8 cellular contexts compared by ENCODE assay signal in the genomic region with DNA sequence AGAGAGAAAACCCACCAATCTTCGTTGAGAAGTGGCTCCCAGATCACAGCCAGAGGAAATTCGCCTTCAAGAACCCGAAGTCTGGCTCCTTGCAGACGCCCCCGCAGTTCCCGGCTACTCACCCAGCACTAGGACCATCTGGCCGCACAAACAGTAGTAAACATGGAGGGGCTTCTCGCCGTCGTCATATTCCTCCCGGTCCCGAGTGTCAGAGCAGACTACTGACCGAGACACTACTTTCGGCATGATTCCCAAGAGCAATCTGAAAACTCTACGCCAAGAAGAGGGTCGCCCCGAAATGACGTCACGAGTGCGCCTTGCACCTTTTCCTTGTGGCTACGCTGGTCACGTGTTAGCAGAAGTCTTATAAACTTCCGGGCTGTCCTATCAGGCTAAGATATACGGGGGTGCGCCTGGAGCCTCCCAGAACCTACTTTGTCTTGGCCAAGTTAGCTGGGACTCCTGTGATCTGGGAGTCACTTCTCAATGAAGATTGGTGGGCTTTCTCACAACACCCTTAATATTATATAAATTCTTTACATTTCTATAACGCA. TPM values are rescaled to one million over a fixed set of nuclear protein-coding genes. Genes with fewer than 3 reads are reported as not detected.
A peak's percentile ranks its signal among the peaks of the same experiment; 100 is the strongest.
DNase-seq lines count a peak whose midpoint lies in the region; ATAC-seq, FAIRE-seq and TF ChIP-seq lines count a peak whose summit lies in the region.

A gene (minus strand): TSS at position 300 of the 554 bp plus-strand sequence. CDS start 54 bp downstream, at position 246.

- peak; percentile 58 to 64; a peak in 3 of 4 replicates for TF ChIP-seq POLR2A in HepG2 (IDR thresholded peaks at IDR 0.05; ENCODE audit: insufficient read depth in 1 of 2, low read depth in 2 of 2, low read length in 2 of 2)

- intact Hi-C loops in HepG2 (cut with micrococcal nuclease; ENCODE audit: unreplicated experiment): no loop called here

- no TSS peak for BruUV-seq in HepG2 (replicated peaks; lab: Mats Ljungman, UMichigan)

- WGBS in HepG2 (ENCODE audit: low lambda C conversion rate): 35% methylated on average over 3 of the region's 26 CpGs

- H3K4me3 ChIP-seq in BLaER1 (peak within 1 kb of the TSS; percentile 68), HepG2 (replicated peaks in 1 of 3; ENCODE audit: insufficient read depth in 1 of 3, low read depth in 2 of 3, low read length in 3 of 3) (peak within 1 kb of the TSS; percentile 64 to 80 (median 72))

- CTCF ChIA-PET in HepG2 (lab: Yijun Ruan, JAX; ENCODE audit: low intra/inter-chr PET ratio, low total read pairs): no interaction called here

- H4K20me1 ChIP-seq in BLaER1 (no peaks in the 10 kb centered on the region), HepG2 (ENCODE audit: insufficient read depth, low read length) (no peaks in the 10 kb centered on the region)

- DNase-seq in NCI-H774 (lab: John Stamatoyannopoulos, UW): peak; percentile 92
- DNase-seq in activated CD4-positive, alpha-beta T cell treated with anti-CD3 and anti-CD28 coated beads, Interleukin-2, amount 50 U/mL, for 24 hours (ENCODE audit: low read depth in 1 of 2, low spot score in 1 of 2): peak; percentile 64 to 80
- DNase-seq in dermis microvascular lymphatic vessel endothelial cell (ENCODE audit: low read depth in 2 of 2): peak; percentile 70 to 92
- DNase-seq in HepG2 (ENCODE audit: low spot score): peak; percentile 87
- DNase-seq in stimulated activated CD4-positive, alpha-beta T cell treated with anti-CD3 and anti-CD28 coated beads, Interleukin-2, amount 100 ng/mL, for 48 hours: peak; percentile 74 to 79

- POLR2A ChIA-PET in HepG2 (lab: Yijun Ruan, JAX): interaction anchor here (1.1 kb wide), 1 partner anchor 9 kb away, joined by 13 read pairs; a partner anchor contains a TSS

- H3K79me2 ChIP-seq in HepG2 (ENCODE audit: insufficient read depth, low read length): peaks cover 12% of the 10 kb centered on the region

- peak; percentile 91 for ATAC-seq in GM19372 (IDR thresholded peaks at IDR 0.05; ENCODE audit: low read depth, unreplicated experiment)
- ATAC-seq in HG03565 (IDR thresholded peaks at IDR 0.05; ENCODE audit: unreplicated experiment): peak; percentile 74
- ATAC-seq in HepG2: peak; percentile 83

- no peaks in the 10 kb centered on the region for H3K27me3 ChIP-seq in BLaER1
- no peaks in the 10 kb centered on the region; a peak in 1 of 5 replicates for H3K27me3 ChIP-seq in HepG2 (ENCODE audit: control insufficient read depth in 1 of 2, insufficient read depth in 2 of 2, low read length in 2 of 2)

- in situ Hi-C loops in HepG2 (cut with HindIII; ENCODE audit: extremely low pct_ligation_motif_present, low pct_unique_long_range_greater_than_20kb): no loop called here

- H2AFZ ChIP-seq in HepG2 (ENCODE audit: low read length): peak within 1 kb of the TSS; percentile 15

- no peak for TF ChIP-seq CTCF in HepG2 (CRISPR knock-in tag; IDR thresholded peaks at IDR 0.05)

- TF ChIP-seq EP300 in HepG2 (IDR thresholded peaks at IDR 0.05; ENCODE audit: low read depth in 2 of 2, low read length in 2 of 2): no peak
- no peak for TF ChIP-seq EP300 in HepG2 (CRISPR knock-in tag; IDR thresholded peaks at IDR 0.05; ENCODE audit: borderline replicate concordance)

- no peak for TF ChIP-seq RAD21 in HepG2 (CRISPR knock-in tag; IDR thresholded peaks at IDR 0.05)

- H3K27ac ChIP-seq in BLaER1: peak within 1 kb of the TSS; percentile 33; the same call in 1 of the 2 replicates
- peak within 1 kb of the TSS; percentile 48 for H3K27ac ChIP-seq in HepG2 (ENCODE audit: extremely low read length, insufficient read depth, low read length)

- H3K4me2 ChIP-seq in BLaER1 (peak within 1 kb of the TSS; percentile 85), HepG2 (ENCODE audit: low read depth, low read length) (peak within 1 kb of the TSS; percentile 70)

- H3K4me1 ChIP-seq in BLaER1 (0 out of 2 replicates have a peak, but pooled peaks cover 7% of the 10 kb centered on the region), HepG2 (ENCODE audit: insufficient read depth, low read length) (no peaks in the 10 kb centered on the region)

- H3K9ac ChIP-seq in BLaER1 (peak within 1 kb of the TSS; percentile 79), HepG2 (ENCODE audit: insufficient read depth, low read depth, low read length) (peak within 1 kb of the TSS; percentile 78)

- H3K36me3 ChIP-seq in BLaER1 (peaks cover 8% of the 10 kb centered on the region), HepG2 (replicated peaks in 1 of 2; ENCODE audit: control insufficient read depth in 1 of 2, insufficient read depth in 2 of 2, low read length in 2 of 2) (no peaks in the 10 kb centered on the region; a peak in 1 of 5 replicates)

- H3K9me3 ChIP-seq in BLaER1: no peaks in the 10 kb centered on the region
- H3K9me3 ChIP-seq in HepG2 (ENCODE audit: low read length): no peaks in the 10 kb centered on the region

- FAIRE-seq in HepG2 (lab: Jason Lieb, UNC): peak; percentile 77

TF ChIP-seq in HepG2, 621 proteins besides CTCF, POLR2A, EP300 and RAD21 (continues in another document):
- TF ChIP-seq SOX13 (IDR thresholded peaks at IDR 0.05) (no peak), SOX13 (CRISPR knock-in tag; conservative IDR thresholded peaks at IDR 0.05 in 1 of 2, IDR thresholded peaks at IDR 0.05 in 1 of 2) (peak in 1 of 2 experiments; percentile 31; a peak in 1 of 4 replicates), MTA3 (CRISPR knock-in tag; IDR thresholded peaks at IDR 0.05) (no peak), SMYD3 (CRISPR knock-in tag; IDR thresholded peaks at IDR 0.05) (no peak), EHMT2 (IDR thresholded peaks at IDR 0.05; ENCODE audit: borderline replicate concordance, low read depth, low read length) (no peak), ZSCAN25 (CRISPR knock-in tag; IDR thresholded peaks at IDR 0.05) (no peak), PHF20 (CRISPR knock-in tag; IDR thresholded peaks at IDR 0.05) (peak; percentile 91), SP2 (CRISPR knock-in tag; IDR thresholded peaks at IDR 0.05) (no peak), ZNF724P (CRISPR knock-in tag; IDR thresholded peaks at IDR 0.05; ENCODE audit: borderline replicate concordance) (no peak), GABPB1 (CRISPR knock-in tag; IDR thresholded peaks at IDR 0.05) (peak; percentile 80), TBX3 (IDR thresholded peaks at IDR 0.05; ENCODE audit: borderline replicate concordance) (peak; percentile 21; the same call in 1 of the 2 replicates), TAF1 (CRISPR knock-in tag; IDR thresholded peaks at IDR 0.05) (peak; percentile 49), TEAD3 (CRISPR knock-in tag; optimal IDR thresholded peaks at IDR 0.05; ENCODE audit: borderline replicate concordance) (peak; percentile 11), GABPA (IDR thresholded peaks at IDR 0.05; ENCODE audit: low read depth, low read length) (peak; percentile 36), GABPA (CRISPR knock-in tag; IDR thresholded peaks at IDR 0.05; ENCODE audit: low read depth) (peak; percentile 86)

RNA-seq across cellular contexts. Expression of the gene that starts here (rescaled TPM):
- total RNA-seq in dermis microvascular lymphatic vessel endothelial cell (34.4 and 36.9 TPM in 2 replicates), HepG2 (2016; rRNA removed; fragmentation: Illumina TruSeq; extraction: Trizol) (23.1 and 37.7 TPM in 2 replicates)
- total RNA-seq in HepG2 (2016; cell fraction: cytosol; rRNA removed; fragmentation: Illumina TruSeq; extraction: Trizol; ENCODE audit: low read depth): 3.5 and 6.3 TPM in 2 replicates
- 24.8 and 38.3 TPM in 2 replicates for total RNA-seq in HepG2 (2016; cell fraction: insoluble cytoplasmic fraction; rRNA removed; fragmentation: Illumina TruSeq; extraction: Trizol)
- total RNA-seq in HepG2 (2016; cell fraction: membrane; rRNA removed; fragmentation: Illumina TruSeq; extraction: Trizol): 6.4 and 8.8 TPM in 2 replicates
- total RNA-seq in HepG2 (2016; cell fraction: nucleus; rRNA removed; fragmentation: Illumina TruSeq; extraction: Trizol): 12.4 and 12.7 TPM in 2 replicates
- 7.7 and 8.6 TPM in 2 replicates for polyA plus RNA-seq in HepG2 (2011; rRNA removed)
- polyA plus RNA-seq in HepG2 (2011; cell fraction: cytosol; rRNA removed): 5.8 and 8.6 TPM in 2 replicates
- 5.0 and 6.6 TPM in 2 replicates for polyA plus RNA-seq in HepG2 (2011; cell fraction: nucleus; rRNA removed)
- 11.1 and 14.4 TPM in 2 replicates for polyA plus RNA-seq in HepG2 (2012)
- 1.9 and 2.4 TPM in 2 replicates for polyA plus RNA-seq in HepG2 (2016; cell fraction: cytosol; fragmentation: Illumina TruSeq; extraction: Trizol; ENCODE audit: low read depth)
- polyA plus RNA-seq in HepG2 (2016; cell fraction: insoluble cytoplasmic fraction; fragmentation: Illumina TruSeq; extraction: Trizol; ENCODE audit: low read depth): 29.0 and 34.7 TPM in 2 replicates
- polyA plus RNA-seq in HepG2 (2016; cell fraction: membrane; fragmentation: Illumina TruSeq; extraction: Trizol; ENCODE audit: low read depth): 4.7 and 5.8 TPM in 2 replicates
- 17.2 and 17.7 TPM in 2 replicates for polyA plus RNA-seq in HepG2 (2016; cell fraction: nucleus; fragmentation: Illumina TruSeq; extraction: Trizol; ENCODE audit: insufficient read depth, low read depth)
- polyA minus RNA-seq in HepG2 (2011; rRNA and poly(A)+ RNA removed; ENCODE audit: low replicate concordance): 10.0 and 27.2 TPM in 2 replicates
- polyA minus RNA-seq in HepG2 (2011; cell fraction: cytosol; rRNA and poly(A)+ RNA removed): 6.5 and 7.5 TPM in 2 replicates
- polyA minus RNA-seq in HepG2 (2011; cell fraction: nucleus; rRNA and poly(A)+ RNA removed): 10.2 and 11.1 TPM in 2 replicates

Comparison
In these comparisons a context has a peak if more than half of its experiments do, and no peak if none do; other contexts are left out.
1. Peak in every context shown above with its lines: DNase-seq, ATAC-seq, H3K4me3 ChIP-seq and H3K27ac ChIP-seq.